ENCODE assay signal across 8 cellular contexts in the genomic region with DNA sequence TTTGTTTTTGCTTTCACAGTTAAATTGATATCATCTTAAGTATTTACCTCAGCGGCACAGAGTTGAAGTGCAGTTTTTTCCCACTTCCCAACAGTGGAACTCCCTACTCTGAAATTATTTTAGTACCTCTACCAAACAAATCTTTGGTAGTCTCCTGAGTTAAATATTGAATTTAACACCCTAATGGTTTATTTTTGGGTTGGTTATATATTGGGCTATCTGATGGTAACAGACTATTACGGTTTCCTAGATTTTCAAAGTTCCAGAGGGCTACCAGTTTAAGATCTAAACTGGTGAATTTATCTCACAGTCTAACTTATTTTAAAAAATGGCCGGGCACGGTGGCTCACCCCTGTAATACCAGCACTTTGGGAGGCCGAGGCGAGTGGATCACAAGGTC. TPM values are rescaled to one million over a fixed set of nuclear protein-coding genes. Genes with fewer than 3 reads are reported as not detected.
DNase-seq lines count a peak whose midpoint lies in the region; ATAC-seq, FAIRE-seq and TF ChIP-seq lines count a peak whose summit lies in the region.

No MANE protein-coding gene starts in this region.

- BruUV-seq in K562 (replicated peaks; lab: Mats Ljungman, UMichigan), result no TSS peak

- H3K27me3 ChIP-seq in CD4-positive, alpha-beta memory T cell (ENCODE audit: insufficient read depth, low read length), result peaks cover 16% of the 10 kb centered on the region
- H3K27me3 ChIP-seq in K562 (ENCODE audit: control insufficient read depth in 2 of 2, insufficient read depth in 2 of 2, low read length in 2 of 2), result peaks cover 23 to 24% of the 10 kb centered on the region in 2 experiments

- in situ Hi-C loops in K562 (cut with MboI), result no loop called here

- no peak overlapping the region for H3K9ac ChIP-seq in K562 (ENCODE audit: insufficient read depth in 1 of 2, low read depth in 2 of 2, low read length in 2 of 2)

- no peak for TF ChIP-seq POLR2A in K562 (conservative IDR thresholded peaks at IDR 0.05)

- TF ChIP-seq EP300 in K562 (IDR thresholded peaks at IDR 0.05; ENCODE audit: low read length), result no peak

- H3K36me3 ChIP-seq in CD4-positive, alpha-beta memory T cell (ENCODE audit: insufficient read depth, low read length), result no peaks in the 10 kb centered on the region
- H3K36me3 ChIP-seq in K562 (ENCODE audit: control insufficient read depth, insufficient read depth, low read length), result no peaks in the 10 kb centered on the region

- POLR2A ChIA-PET in CD4-positive, alpha-beta memory T cell (lab: Charles Lee; ENCODE audit: partially characterized antibody), result interaction anchor here (1.0 to 2.7 kb wide), 2 partner anchors 12 to 646 kb away, joined by 3 to 10 read pairs; a partner anchor contains a TSS
- POLR2A ChIA-PET in K562 (lab: Yijun Ruan, JAX), result no interaction called here

- no peak overlapping the region for H3K4me3 ChIP-seq in CD4-positive, alpha-beta memory T cell (ENCODE audit: low read length in 2 of 2)
- H3K4me3 ChIP-seq in Jurkat, Clone E6-1 (ENCODE audit: low read length), result peak overlapping the region; percentile 92; the same call in 1 of the 2 replicates
- 0 out of 2 replicates have a peak overlapping the region, but pooled peaks have one; percentile 79 for H3K4me3 ChIP-seq in K562

- peaks cover 12 to 13% of the 10 kb centered on the region in 2 donors for H3K27me3 Mint-ChIP-seq in CD4-positive, alpha-beta memory T cell
- peaks cover 16 to 27% (median 22%) of the 10 kb centered on the region in 3 donors for H3K27me3 Mint-ChIP-seq in naive B cell

- no peak overlapping the region for H3K27ac ChIP-seq in CD4-positive, alpha-beta memory T cell (ENCODE audit: low read depth, low read length)
- no peak overlapping the region for H3K27ac ChIP-seq in K562 (ENCODE audit: extremely low read depth, low read depth, low read length)

- peaks cover 20% of the 10 kb centered on the region for H3K79me2 ChIP-seq in K562 (ENCODE audit: control insufficient read depth, insufficient read depth, low read length)

- FAIRE-seq in K562 (lab: Jason Lieb, UNC), result peak; percentile 52

- intact Hi-C loops in CD4-positive, alpha-beta memory T cell (cut with micrococcal nuclease), result loop anchor here (2.0 to 5.0 kb wide), 2 partner anchors 183 to 645 kb away; a partner anchor contains a TSS
- intact Hi-C loops in K562 (cut with micrococcal nuclease), result loop anchor here (10.0 kb wide), 2 partner anchors 207 to 287 kb away; no protein-coding TSS in a partner anchor

- H3K9me3 ChIP-seq in CD4-positive, alpha-beta memory T cell (ENCODE audit: control insufficient read depth in 1 of 2, low read length in 2 of 2), result no peaks in the 10 kb centered on the region
- H3K9me3 ChIP-seq in K562 (replicated peaks; ENCODE audit: control insufficient read depth, insufficient read depth, low read depth, low read length), result no peaks in the 10 kb centered on the region

- H3K9me1 ChIP-seq in K562 (ENCODE audit: control insufficient read depth, insufficient read depth, low read length), result no peaks in the 10 kb centered on the region

- H3K4me3 Mint-ChIP-seq in CD4-positive, alpha-beta memory T cell, result peak overlapping the region; percentile 92 to 98 (median 96)
- H3K4me3 Mint-ChIP-seq in naive B cell, result peak overlapping the region; percentile 49 to 98 (median 97)

- CTCF ChIA-PET in CD4-positive, alpha-beta memory T cell (lab: Charles Lee; ENCODE audit: partially characterized antibody), result no interaction called here
- CTCF ChIA-PET in K562 (lab: Yijun Ruan, JAX; ENCODE audit: low intra/inter-chr PET ratio), result no interaction called here

- no peak for TF ChIP-seq RAD21 in K562 (CRISPR knock-in tag; conservative IDR thresholded peaks at IDR 0.05 in 1 of 2, IDR thresholded peaks at IDR 0.05 in 1 of 2)

- H4K20me1 ChIP-seq in K562 (replicated peaks; ENCODE audit: control insufficient read depth, insufficient read depth, low read length), result no peaks in the 10 kb centered on the region

- H3K4me1 Mint-ChIP-seq in CD4-positive, alpha-beta memory T cell, result peaks cover 30 to 58% (median 42%) of the 10 kb centered on the region in 4 donors
- H3K4me1 Mint-ChIP-seq in naive B cell, result peaks cover 39 to 47% (median 42%) of the 10 kb centered on the region in 3 donors

- ATAC-seq in K562, result no peak
- no peak for ATAC-seq in naive B cell (ENCODE audit: low read depth in 2 of 2)
- ATAC-seq in HG03521 (IDR thresholded peaks at IDR 0.05; ENCODE audit: unreplicated experiment), result no peak
- ATAC-seq in GM18858 (IDR thresholded peaks at IDR 0.05; ENCODE audit: unreplicated experiment), result no peak

- 72% methylated on average over 6 of the region's 6 CpGs for WGBS in K562 (ENCODE audit: insufficient coverage, low coverage, missing lambda C conversion rate)

- H3K36me3 Mint-ChIP-seq in CD4-positive, alpha-beta memory T cell, result peaks cover 6 to 11% of the 10 kb centered on the region in 2 donors
- H3K36me3 Mint-ChIP-seq in naive B cell, result no peaks in the 10 kb centered on the region

- H2AFZ ChIP-seq in K562 (ENCODE audit: low read depth, low read length), result no peak overlapping the region

- no peak overlapping the region for H3K4me2 ChIP-seq in K562 (ENCODE audit: insufficient read depth, low read length)

- H3K27ac Mint-ChIP-seq in CD4-positive, alpha-beta memory T cell, result peak overlapping the region in 4 of 7 donors; percentile 13 to 71 (median 30)
- no peak overlapping the region for H3K27ac Mint-ChIP-seq in naive B cell

- H3K4me1 ChIP-seq in CD4-positive, alpha-beta memory T cell (ENCODE audit: insufficient read depth, low read length), result peaks cover 30% of the 10 kb centered on the region
- peaks cover 12 to 16% of the 10 kb centered on the region in 2 experiments; a peak in 4 of 5 replicates for H3K4me1 ChIP-seq in K562 (replicated peaks in 1 of 2; ENCODE audit: control insufficient read depth in 2 of 2, insufficient read depth in 2 of 2, low read length in 2 of 2)

- TF ChIP-seq CTCF in K562 (IDR thresholded peaks at IDR 0.05 in 2 of 3, conservative IDR thresholded peaks at IDR 0.05 in 1 of 3; ENCODE audit: insufficient read depth in 2 of 3, low read depth in 1 of 3, low read length in 3 of 3), result no peak

- no peak for DNase-seq in CD4-positive, alpha-beta memory T cell
- DNase-seq in Jurkat, Clone E6-1 (ENCODE audit: low read depth, low spot score), result no peak
- DNase-seq in K562 (ENCODE audit: extremely low read depth in 1 of 4, low spot score in 3 of 4), result no peak
- no peak for DNase-seq in naive B cell
- DNase-seq in nucleus accumbens (lab: John Stamatoyannopoulos, UW), result no peak
- no peak for DNase-seq in NCI-H2227 treated with DMSO at 0.1 percent for 48 hours (lab: John Stamatoyannopoulos, UW)

- H3K9me3 Mint-ChIP-seq in CD4-positive, alpha-beta memory T cell, result no peaks in the 10 kb centered on the region
- no peaks in the 10 kb centered on the region for H3K9me3 Mint-ChIP-seq in naive B cell

TF ChIP-seq in K562, 482 proteins besides CTCF, POLR2A, EP300 and RAD21 (continues in another document):
- TF ChIP-seq SMC3 (conservative IDR thresholded peaks at IDR 0.05; ENCODE audit: insufficient read depth, low read depth, low read length), result no peak

RNA-seq across cellular contexts. Expression of a gene that starts 1.3 kb away (rescaled TPM):
- 10 to 100 TPM; 31.0 to 31.4 TPM for total RNA-seq in CD4-positive, alpha-beta memory T cell
- polyA plus RNA-seq in CD4-positive, alpha-beta memory T cell, result 10 to 100 TPM; 19.7 to 20.7 TPM
- polyA plus RNA-seq in Jurkat, Clone E6-1 (2012; ENCODE audit: insufficient read depth, insufficient read length), result 29.8 TPM
- 7.6 and 23.6 TPM in 2 replicates for total RNA-seq in K562 (2011; cell fraction: chromatin; rRNA removed; ENCODE audit: low replicate concordance)
- total RNA-seq in K562 (2011; cell fraction: nucleolus; rRNA removed), result 11.6 and 14.0 TPM in 2 replicates
- 13.6 and 16.2 TPM in 2 replicates for total RNA-seq in K562 (2011; cell fraction: nucleoplasm; rRNA removed)
- total RNA-seq in K562 (2014; rRNA removed), result 14.3 and 18.8 TPM in 2 replicates
- total RNA-seq in K562 (2014; rRNA removed; fragmentation: Illumina TruSeq; extraction: Trizol), result 33.5 and 42.0 TPM in 2 replicates
- 27.6 and 29.5 TPM in 2 replicates for total RNA-seq in K562 (2015; rRNA removed; fragmentation: Illumina TruSeq; extraction: Trizol)
- 18.5 and 20.3 TPM in 2 replicates for total RNA-seq in K562 (2021)
- 25.0 and 28.7 TPM in 2 replicates for polyA plus RNA-seq in K562 (2011; rRNA removed)
- polyA plus RNA-seq in K562 (2011; cell fraction: cytosol; rRNA removed), result 3.1 and 9.3 TPM in 2 replicates
- polyA plus RNA-seq in K562 (2011; cell fraction: nucleus; rRNA removed), result 4.4 and 7.7 TPM in 2 replicates
- polyA plus RNA-seq in K562 (2012), result 16.5 and 55.5 TPM in 2 replicates
- polyA plus RNA-seq in K562 (2014; fragmentation: Illumina TruSeq; extraction: Trizol), result 29.4 and 29.8 TPM in 2 replicates
- 10 to 100 TPM; 27.4 to 27.7 TPM for polyA plus RNA-seq in K562 (2014; fragmentation: Nextera tagmentation; extraction: Ambion mirVana)
- 19.3 and 20.7 TPM in 2 replicates for polyA plus RNA-seq in K562 (2014; rRNA removed)
- 31.5 and 38.3 TPM in 2 replicates for polyA minus RNA-seq in K562 (2011; rRNA and poly(A)+ RNA removed)
- polyA minus RNA-seq in K562 (2011; cell fraction: cytosol; rRNA and poly(A)+ RNA removed), result 18.6 and 19.1 TPM in 2 replicates
- polyA minus RNA-seq in K562 (2011; cell fraction: nucleus; rRNA and poly(A)+ RNA removed), result 17.2 and 19.0 TPM in 2 replicates
- polyA plus RNA-seq in naive B cell (ENCODE audit: low read depth in 6 of 6), result 10 to 100 TPM; 13.6 to 23.8 (median 20.6) TPM

RNA-seq across cellular contexts. Expression of a gene that starts 1.6 kb away (rescaled TPM):
- 1 to 10 TPM; 1.2 to 1.5 TPM for total RNA-seq in CD4-positive, alpha-beta memory T cell
- under 1 TPM in 1 of 2 donors, not detected in 1; 0.47 TPM for polyA plus RNA-seq in CD4-positive, alpha-beta memory T cell
- 3.7 TPM for polyA plus RNA-seq in Jurkat, Clone E6-1 (2012; ENCODE audit: insufficient read depth, insufficient read length)
- 15.9 and 23.4 TPM in 2 replicates for total RNA-seq in K562 (2011; cell fraction: chromatin; rRNA removed; ENCODE audit: low replicate concordance)
- 3.8 and 8.0 TPM in 2 replicates for total RNA-seq in K562 (2011; cell fraction: nucleolus; rRNA removed)
- total RNA-seq in K562 (2011; cell fraction: nucleoplasm; rRNA removed), result 10.6 and 11.6 TPM in 2 replicates
- total RNA-seq in K562 (2014; rRNA removed) (1.5 and 2.0 TPM in 2 replicates), K562 (2014; rRNA removed; fragmentation: Illumina TruSeq; extraction: Trizol) (2.1 and 2.3 TPM in 2 replicates), K562 (2015; rRNA removed; fragmentation: Illumina TruSeq; extraction: Trizol) (1.7 and 2.1 TPM in 2 replicates), K562 (2021) (3.8 and 4.9 TPM in 2 replicates)
- polyA plus RNA-seq in K562 (2011; rRNA removed) (3.7 and 5.7 TPM in 2 replicates), K562 (2014; fragmentation: Illumina TruSeq; extraction: Trizol) (1.8 and 2.9 TPM in 2 replicates), K562 (2014; fragmentation: Nextera tagmentation; extraction: Ambion mirVana) (under 1 TPM; 0.42 to 0.45 TPM), K562 (2014; rRNA removed) (3.3 and 3.8 TPM in 2 replicates), naive B cell (ENCODE audit: low read depth in 6 of 6) (under 1 TPM in 3 of 6 donors, not detected in 3; 0.16 to 0.55 (median 0.28) TPM)
- 1.2 and 1.7 TPM in 2 replicates for polyA plus RNA-seq in K562 (2011; cell fraction: cytosol; rRNA removed)
- 18.4 and 29.9 TPM in 2 replicates for polyA plus RNA-seq in K562 (2011; cell fraction: nucleus; rRNA removed)
- polyA plus RNA-seq in K562 (2012), result 1.9 and 2.4 TPM in 2 replicates
- polyA minus RNA-seq in K562 (2011; rRNA and poly(A)+ RNA removed), result 4.3 and 6.8 TPM in 2 replicates
- polyA minus RNA-seq in K562 (2011; cell fraction: cytosol; rRNA and poly(A)+ RNA removed), result 1.1 and 1.2 TPM in 2 replicates
- polyA minus RNA-seq in K562 (2011; cell fraction: nucleus; rRNA and poly(A)+ RNA removed), result 10.6 and 13.5 TPM in 2 replicates

Comparison
In these comparisons a context has a peak if more than half of its experiments do, and no peak if none do; other contexts are left out.
1. H3K4me3 ChIP-seq: peak in Jurkat, Clone E6-1 (single experiment) and K562 (single experiment); none in CD4-positive, alpha-beta memory T cell (0 of 2).
2. H3K27ac Mint-ChIP-seq: peak in CD4-positive, alpha-beta memory T cell (4 of 7); none in naive B cell (0 of 6).